Comparison of ENCODE assay signal across 2 cellular contexts in the genomic region with DNA sequence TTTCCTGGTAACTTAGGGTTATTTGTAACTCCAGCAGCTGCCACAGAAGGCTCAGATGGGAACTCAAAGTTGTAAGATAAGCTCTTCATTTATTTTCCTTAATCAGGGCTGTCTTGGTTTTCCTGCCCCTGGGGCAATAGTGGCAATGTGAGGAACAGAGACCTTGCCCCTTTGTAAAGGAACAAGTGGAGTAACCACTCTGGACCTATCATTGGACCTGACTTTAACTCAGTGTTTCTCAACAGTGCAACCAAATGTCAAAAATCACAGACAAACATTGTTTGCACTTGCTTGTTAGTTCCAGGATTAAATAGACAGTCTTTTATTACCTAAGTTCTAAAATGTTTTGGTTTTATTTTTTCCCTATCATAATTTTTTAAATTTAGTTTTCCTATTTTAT.
A peak's percentile ranks its signal among the peaks of the same experiment; 100 is the strongest.
TF ChIP-seq lines count a peak whose summit lies in the region.

No MANE protein-coding gene starts in this region.

TF ChIP-seq in liver, 16 proteins besides CTCF, POLR2A, EP300 and RAD21 (continued from another document):
- TF ChIP-seq, protein P1, sequence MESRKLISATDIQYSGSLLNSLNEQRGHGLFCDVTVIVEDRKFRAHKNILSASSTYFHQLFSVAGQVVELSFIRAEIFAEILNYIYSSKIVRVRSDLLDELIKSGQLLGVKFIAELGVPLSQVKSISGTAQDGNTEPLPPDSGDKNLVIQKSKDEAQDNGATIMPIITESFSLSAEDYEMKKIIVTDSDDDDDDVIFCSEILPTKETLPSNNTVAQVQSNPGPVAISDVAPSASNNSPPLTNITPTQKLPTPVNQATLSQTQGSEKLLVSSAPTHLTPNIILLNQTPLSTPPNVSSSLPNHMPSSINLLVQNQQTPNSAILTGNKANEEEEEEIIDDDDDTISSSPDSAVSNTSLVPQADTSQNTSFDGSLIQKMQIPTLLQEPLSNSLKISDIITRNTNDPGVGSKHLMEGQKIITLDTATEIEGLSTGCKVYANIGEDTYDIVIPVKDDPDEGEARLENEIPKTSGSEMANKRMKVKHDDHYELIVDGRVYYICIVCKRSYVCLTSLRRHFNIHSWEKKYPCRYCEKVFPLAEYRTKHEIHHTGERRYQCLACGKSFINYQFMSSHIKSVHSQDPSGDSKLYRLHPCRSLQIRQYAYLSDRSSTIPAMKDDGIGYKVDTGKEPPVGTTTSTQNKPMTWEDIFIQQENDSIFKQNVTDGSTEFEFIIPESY (IDR thresholded peaks at IDR 0.05) = peak; percentile 78
- TF ChIP-seq FOXA2 (IDR thresholded peaks at IDR 0.05) = peak; percentile 58
- TF ChIP-seq TAF1 (conservative IDR thresholded peaks at IDR 0.05) = peak; percentile 50
- peak; percentile 95 to 99 for TF ChIP-seq HNF4A (conservative IDR thresholded peaks at IDR 0.05)
- TF ChIP-seq NR2F2 (IDR thresholded peaks at IDR 0.05) = no peak
- TF ChIP-seq HNF4G (IDR thresholded peaks at IDR 0.05) = peak; percentile 77
- TF ChIP-seq, protein P2, sequence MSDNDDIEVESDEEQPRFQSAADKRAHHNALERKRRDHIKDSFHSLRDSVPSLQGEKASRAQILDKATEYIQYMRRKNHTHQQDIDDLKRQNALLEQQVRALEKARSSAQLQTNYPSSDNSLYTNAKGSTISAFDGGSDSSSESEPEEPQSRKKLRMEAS (IDR thresholded peaks at IDR 0.05) = peak; percentile 76
- TF ChIP-seq, protein P3, sequence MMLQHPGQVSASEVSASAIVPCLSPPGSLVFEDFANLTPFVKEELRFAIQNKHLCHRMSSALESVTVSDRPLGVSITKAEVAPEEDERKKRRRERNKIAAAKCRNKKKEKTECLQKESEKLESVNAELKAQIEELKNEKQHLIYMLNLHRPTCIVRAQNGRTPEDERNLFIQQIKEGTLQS (IDR thresholded peaks at IDR 0.05) = no peak
- peak; percentile 70 to 88 for TF ChIP-seq RXRA (IDR thresholded peaks at IDR 0.05)
- peak; percentile 14 to 92 for TF ChIP-seq JUND (IDR thresholded peaks at IDR 0.05)
- TF ChIP-seq, protein P4, sequence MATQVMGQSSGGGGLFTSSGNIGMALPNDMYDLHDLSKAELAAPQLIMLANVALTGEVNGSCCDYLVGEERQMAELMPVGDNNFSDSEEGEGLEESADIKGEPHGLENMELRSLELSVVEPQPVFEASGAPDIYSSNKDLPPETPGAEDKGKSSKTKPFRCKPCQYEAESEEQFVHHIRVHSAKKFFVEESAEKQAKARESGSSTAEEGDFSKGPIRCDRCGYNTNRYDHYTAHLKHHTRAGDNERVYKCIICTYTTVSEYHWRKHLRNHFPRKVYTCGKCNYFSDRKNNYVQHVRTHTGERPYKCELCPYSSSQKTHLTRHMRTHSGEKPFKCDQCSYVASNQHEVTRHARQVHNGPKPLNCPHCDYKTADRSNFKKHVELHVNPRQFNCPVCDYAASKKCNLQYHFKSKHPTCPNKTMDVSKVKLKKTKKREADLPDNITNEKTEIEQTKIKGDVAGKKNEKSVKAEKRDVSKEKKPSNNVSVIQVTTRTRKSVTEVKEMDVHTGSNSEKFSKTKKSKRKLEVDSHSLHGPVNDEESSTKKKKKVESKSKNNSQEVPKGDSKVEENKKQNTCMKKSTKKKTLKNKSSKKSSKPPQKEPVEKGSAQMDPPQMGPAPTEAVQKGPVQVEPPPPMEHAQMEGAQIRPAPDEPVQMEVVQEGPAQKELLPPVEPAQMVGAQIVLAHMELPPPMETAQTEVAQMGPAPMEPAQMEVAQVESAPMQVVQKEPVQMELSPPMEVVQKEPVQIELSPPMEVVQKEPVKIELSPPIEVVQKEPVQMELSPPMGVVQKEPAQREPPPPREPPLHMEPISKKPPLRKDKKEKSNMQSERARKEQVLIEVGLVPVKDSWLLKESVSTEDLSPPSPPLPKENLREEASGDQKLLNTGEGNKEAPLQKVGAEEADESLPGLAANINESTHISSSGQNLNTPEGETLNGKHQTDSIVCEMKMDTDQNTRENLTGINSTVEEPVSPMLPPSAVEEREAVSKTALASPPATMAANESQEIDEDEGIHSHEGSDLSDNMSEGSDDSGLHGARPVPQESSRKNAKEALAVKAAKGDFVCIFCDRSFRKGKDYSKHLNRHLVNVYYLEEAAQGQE (IDR thresholded peaks at IDR 0.05) = peak; percentile 48

TF ChIP-seq in HepG2, 621 proteins besides CTCF, POLR2A, EP300 and RAD21 (continued from another document):
- no peak for TF ChIP-seq TCF7 (IDR thresholded peaks at IDR 0.05; ENCODE audit: low read depth)
- TF ChIP-seq ZNF256 (CRISPR knock-in tag; conservative IDR thresholded peaks at IDR 0.05) = no peak
- no peak for TF ChIP-seq NCOA2 (CRISPR knock-in tag; IDR thresholded peaks at IDR 0.05)
- TF ChIP-seq, protein P5, sequence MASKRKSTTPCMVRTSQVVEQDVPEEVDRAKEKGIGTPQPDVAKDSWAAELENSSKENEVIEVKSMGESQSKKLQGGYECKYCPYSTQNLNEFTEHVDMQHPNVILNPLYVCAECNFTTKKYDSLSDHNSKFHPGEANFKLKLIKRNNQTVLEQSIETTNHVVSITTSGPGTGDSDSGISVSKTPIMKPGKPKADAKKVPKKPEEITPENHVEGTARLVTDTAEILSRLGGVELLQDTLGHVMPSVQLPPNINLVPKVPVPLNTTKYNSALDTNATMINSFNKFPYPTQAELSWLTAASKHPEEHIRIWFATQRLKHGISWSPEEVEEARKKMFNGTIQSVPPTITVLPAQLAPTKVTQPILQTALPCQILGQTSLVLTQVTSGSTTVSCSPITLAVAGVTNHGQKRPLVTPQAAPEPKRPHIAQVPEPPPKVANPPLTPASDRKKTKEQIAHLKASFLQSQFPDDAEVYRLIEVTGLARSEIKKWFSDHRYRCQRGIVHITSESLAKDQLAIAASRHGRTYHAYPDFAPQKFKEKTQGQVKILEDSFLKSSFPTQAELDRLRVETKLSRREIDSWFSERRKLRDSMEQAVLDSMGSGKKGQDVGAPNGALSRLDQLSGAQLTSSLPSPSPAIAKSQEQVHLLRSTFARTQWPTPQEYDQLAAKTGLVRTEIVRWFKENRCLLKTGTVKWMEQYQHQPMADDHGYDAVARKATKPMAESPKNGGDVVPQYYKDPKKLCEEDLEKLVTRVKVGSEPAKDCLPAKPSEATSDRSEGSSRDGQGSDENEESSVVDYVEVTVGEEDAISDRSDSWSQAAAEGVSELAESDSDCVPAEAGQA (IDR thresholded peaks at IDR 0.05; ENCODE audit: low read depth) = no peak
- TF ChIP-seq, protein P5 (CRISPR knock-in tag; IDR thresholded peaks at IDR 0.05; ENCODE audit: borderline replicate concordance) = no peak
- TF ChIP-seq, protein P6, sequence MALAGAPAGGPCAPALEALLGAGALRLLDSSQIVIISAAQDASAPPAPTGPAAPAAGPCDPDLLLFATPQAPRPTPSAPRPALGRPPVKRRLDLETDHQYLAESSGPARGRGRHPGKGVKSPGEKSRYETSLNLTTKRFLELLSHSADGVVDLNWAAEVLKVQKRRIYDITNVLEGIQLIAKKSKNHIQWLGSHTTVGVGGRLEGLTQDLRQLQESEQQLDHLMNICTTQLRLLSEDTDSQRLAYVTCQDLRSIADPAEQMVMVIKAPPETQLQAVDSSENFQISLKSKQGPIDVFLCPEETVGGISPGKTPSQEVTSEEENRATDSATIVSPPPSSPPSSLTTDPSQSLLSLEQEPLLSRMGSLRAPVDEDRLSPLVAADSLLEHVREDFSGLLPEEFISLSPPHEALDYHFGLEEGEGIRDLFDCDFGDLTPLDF (CRISPR knock-in tag; IDR thresholded peaks at IDR 0.05) = no peak
- TF ChIP-seq GTF2F1 (IDR thresholded peaks at IDR 0.05; ENCODE audit: low read length) = no peak
- no peak for TF ChIP-seq ATF1 (CRISPR knock-in tag; IDR thresholded peaks at IDR 0.05)
